8 cellular contexts compared by ENCODE assay signal in genomic region chr12:57755454-57756372, GRCh38. TPM values are rescaled to one million over a fixed set of nuclear protein-coding genes. Genes with fewer than 3 reads are reported as not detected.
DNase-seq lines count a peak whose midpoint lies in the region; ATAC-seq and TF ChIP-seq lines count a peak whose summit lies in the region.

No MANE protein-coding gene starts in this region.

- intact Hi-C loops in activated CD8-positive, alpha-beta T cell treated with anti-CD3 and anti-CD28 coated beads for 36 hours (cut with micrococcal nuclease) = no loop called here
- intact Hi-C loops in esophagus squamous epithelium (cut with DNase I) = no loop called here

- H3K27me3 ChIP-seq in HL-60 (ENCODE audit: insufficient read depth, poor library complexity, severe bottlenecking) (peaks cover 3% of the 10 kb centered on the region), esophagus squamous epithelium (no peaks in the 10 kb centered on the region)

- H3K4me3 ChIP-seq in HL-60 (replicated peaks; ENCODE audit: insufficient read depth, low read length) (peak overlapping the region; percentile 68), esophagus squamous epithelium (peak overlapping the region; percentile 54 to 98 (median 79))

- 6 to 23% methylated on average over 4 to 7 of the region's 76 CpGs for WGBS in esophagus squamous epithelium, 2 donors

- peaks cover 32 to 54% (median 35%) of the 10 kb centered on the region in 3 donors for H3K4me1 ChIP-seq in esophagus squamous epithelium

- POLR2A ChIA-PET in activated CD8-positive, alpha-beta T cell treated with anti-CD3 and anti-CD28 coated beads for 36 hours (lab: Charles Lee) = interaction anchor here (0.8 to 2.4 kb wide), 8 partner anchors 8 to 1126 kb away, joined by 3 to 10 read pairs (median 8); partner anchors contain the start of genes BAZ2A, EEF1AKMT3, METTL1 and TSPAN31

- H3K27ac ChIP-seq in HL-60 (replicated peaks) (no peak overlapping the region), esophagus squamous epithelium (peak overlapping the region; percentile 48 to 86 (median 81))

- no peaks in the 10 kb centered on the region for H3K9me3 Mint-ChIP-seq in activated CD8-positive, alpha-beta T cell treated with anti-CD3 and anti-CD28 coated beads for 36 hours
- H3K9me3 Mint-ChIP-seq in osteocyte (ENCODE audit: unreplicated experiment) = no peaks in the 10 kb centered on the region

- H3K4me3 Mint-ChIP-seq in activated CD8-positive, alpha-beta T cell treated with anti-CD3 and anti-CD28 coated beads for 36 hours = peak overlapping the region; percentile 79
- H3K4me3 Mint-ChIP-seq in osteocyte (ENCODE audit: unreplicated experiment) = peak overlapping the region; percentile 75

- no peaks in the 10 kb centered on the region for H3K27me3 Mint-ChIP-seq in activated CD8-positive, alpha-beta T cell treated with anti-CD3 and anti-CD28 coated beads for 36 hours
- no peaks in the 10 kb centered on the region for H3K27me3 Mint-ChIP-seq in osteocyte (ENCODE audit: unreplicated experiment)

- H3K9me3 ChIP-seq in esophagus squamous epithelium = no peaks in the 10 kb centered on the region

- H3K27ac Mint-ChIP-seq in activated CD8-positive, alpha-beta T cell treated with anti-CD3 and anti-CD28 coated beads for 36 hours = peak overlapping the region; percentile 21
- H3K27ac Mint-ChIP-seq in osteocyte (ENCODE audit: unreplicated experiment) = peak overlapping the region; percentile 48

- DNase-seq in AG20443 (ENCODE audit: low spot score) (peak; percentile 47), HL-60 (ENCODE audit: low read depth in 1 of 2, low spot score in 1 of 2) (no peak), esophagus squamous epithelium (lab: John Stamatoyannopoulos, UW) (no peak), osteocyte (ENCODE audit: extremely low spot score, unreplicated experiment) (no peak), AG08396 (ENCODE audit: low spot score) (no peak), NCI-H526 treated with DMSO at 0.1 percent for 48 hours (lab: John Stamatoyannopoulos, UW) (no peak)
- peak; percentile 39 for DNase-seq in activated CD8-positive, alpha-beta T cell treated with anti-CD3 and anti-CD28 coated beads for 36 hours

- TF ChIP-seq CTCF in HL-60 (IDR thresholded peaks at IDR 0.05; ENCODE audit: insufficient read depth, low read length) = no peak
- no peak for TF ChIP-seq CTCF in activated CD8-positive, alpha-beta T cell treated with anti-CD3 and anti-CD28 coated beads for 36 hours (IDR thresholded peaks at IDR 0.05)
- no peak for TF ChIP-seq CTCF in esophagus squamous epithelium (IDR thresholded peaks at IDR 0.05)
- TF ChIP-seq CTCF in osteocyte (IDR thresholded peaks at IDR 0.05) = no peak

- TF ChIP-seq POLR2A in esophagus squamous epithelium (IDR thresholded peaks at IDR 0.05) = no peak

- no peak for ATAC-seq in activated CD8-positive, alpha-beta T cell treated with anti-CD3 and anti-CD28 coated beads for 36 hours
- ATAC-seq in GM21786 (IDR thresholded peaks at IDR 0.05; ENCODE audit: unreplicated experiment) = no peak

- H3K4me1 Mint-ChIP-seq in activated CD8-positive, alpha-beta T cell treated with anti-CD3 and anti-CD28 coated beads for 36 hours (ENCODE audit: low read depth) = peaks cover 55% of the 10 kb centered on the region
- H3K4me1 Mint-ChIP-seq in osteocyte (ENCODE audit: unreplicated experiment) = peaks cover 36% of the 10 kb centered on the region

- CTCF ChIA-PET in activated CD8-positive, alpha-beta T cell treated with anti-CD3 and anti-CD28 coated beads for 36 hours (lab: Charles Lee) = interaction anchor here (0.7 to 3.0 kb wide), 21 partner anchors 11 to 231 kb away, joined by 3 to 74 read pairs (median 5); partner anchors contain the start of genes AVIL, CYP27B1, EEF1AKMT3 and METTL1

- peaks cover 0 to 20% (median 0%) of the 10 kb centered on the region in 3 donors for H3K36me3 ChIP-seq in esophagus squamous epithelium

- peaks cover 41% of the 10 kb centered on the region for H3K36me3 Mint-ChIP-seq in activated CD8-positive, alpha-beta T cell treated with anti-CD3 and anti-CD28 coated beads for 36 hours (ENCODE audit: low read depth)
- H3K36me3 Mint-ChIP-seq in osteocyte (ENCODE audit: unreplicated experiment) = peaks cover 14% of the 10 kb centered on the region

RNA-seq across cellular contexts. Expression of gene MARCHF9, which starts 0.8 kb away (rescaled TPM):
- total RNA-seq in activated CD8-positive, alpha-beta T cell treated with anti-CD3 and anti-CD28 coated beads for 36 hours = 10 to 100 TPM; 23.4 to 24.3 TPM
- total RNA-seq in esophagus squamous epithelium (1 to 10 TPM; 3.6 to 8.4 (median 5.3) TPM), osteocyte (19.2 and 21.1 TPM in 2 replicates)

RNA-seq across cellular contexts. Expression of gene CDK4, which starts 3.6 kb away (rescaled TPM):
- total RNA-seq in activated CD8-positive, alpha-beta T cell treated with anti-CD3 and anti-CD28 coated beads for 36 hours = 100 to 1,000 TPM; 218 to 221 TPM
- total RNA-seq in esophagus squamous epithelium (10 to 100 TPM; 42.8 to 96.9 (median 60.4) TPM), osteocyte (137 and 142 TPM in 2 replicates)

RNA-seq across cellular contexts. Expression of gene TSPAN31, which starts 10.9 kb away (rescaled TPM):
- total RNA-seq in activated CD8-positive, alpha-beta T cell treated with anti-CD3 and anti-CD28 coated beads for 36 hours = 1 to 10 TPM; 6.9 to 7.5 TPM
- total RNA-seq in esophagus squamous epithelium (10 to 100 TPM; 37.2 to 62.5 (median 40.2) TPM), osteocyte (36.2 and 37.4 TPM in 2 replicates)

RNA-seq across cellular contexts. Expression of gene CYP27B1, which starts 11.2 kb away (rescaled TPM):
- 1 to 10 TPM; 7.6 to 7.9 TPM for total RNA-seq in activated CD8-positive, alpha-beta T cell treated with anti-CD3 and anti-CD28 coated beads for 36 hours
- total RNA-seq in esophagus squamous epithelium = 1 to 10 TPM in 2 of 4 donors, under 1 TPM in 2; 0.18 to 1.7 (median 1.1) TPM
- total RNA-seq in osteocyte = 1.7 and 2.3 TPM in 2 replicates

RNA-seq across cellular contexts. Expression of gene METTL1, which starts 16.2 kb away (rescaled TPM):
- 10 to 100 TPM; 29.6 to 34.1 TPM for total RNA-seq in activated CD8-positive, alpha-beta T cell treated with anti-CD3 and anti-CD28 coated beads for 36 hours
- total RNA-seq in esophagus squamous epithelium (10 to 100 TPM in 3 of 4 donors, 1 to 10 TPM in 1; 6.7 to 16.8 (median 11.8) TPM), osteocyte (22.3 and 23.9 TPM in 2 replicates)

Comparison
In these comparisons a context has a peak if more than half of its experiments do, and no peak if none do; other contexts are left out.
1. DNase-seq: peak in AG20443 (single experiment) and activated CD8-positive, alpha-beta T cell treated with anti-CD3 and anti-CD28 coated beads for 36 hours (single experiment); none in HL-60 (0 of 2), esophagus squamous epithelium (single experiment), osteocyte (single experiment), AG08396 (single experiment) and NCI-H526 treated with DMSO at 0.1 percent for 48 hours (single experiment).